19 cellular contexts compared by ENCODE assay signal in the genomic region with DNA sequence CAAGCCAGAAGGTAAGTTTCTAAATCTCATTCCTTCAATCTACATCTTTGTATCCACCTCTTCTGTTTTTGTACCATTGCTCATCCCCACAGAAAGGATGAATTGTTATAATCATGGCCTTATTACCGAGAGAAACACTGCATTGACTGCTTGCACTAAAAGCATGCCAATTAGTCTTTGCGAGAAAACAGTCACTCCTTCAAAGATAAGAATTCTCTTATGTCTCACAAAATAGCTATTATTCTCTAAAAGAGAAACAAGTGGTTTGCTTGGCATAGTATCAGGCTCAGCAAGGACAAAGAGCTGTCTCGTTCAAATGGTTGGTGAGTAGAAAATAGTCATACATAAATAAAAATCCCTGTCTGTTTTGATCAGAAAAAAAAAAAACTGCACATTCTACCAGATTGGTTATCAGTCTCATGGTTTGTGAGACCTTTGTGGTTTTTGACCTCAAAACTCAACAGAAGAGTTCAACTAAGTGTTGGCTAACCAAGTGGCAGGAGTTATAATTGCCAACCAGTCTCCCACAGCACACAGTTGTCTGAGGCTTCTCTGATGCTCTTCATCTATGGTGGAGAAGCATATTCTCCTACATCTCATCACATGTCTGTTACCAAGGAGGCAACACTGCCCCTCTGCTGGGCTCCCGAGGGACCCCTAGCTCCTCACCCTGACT. TPM values are rescaled to one million over a fixed set of nuclear protein-coding genes. Genes with fewer than 3 reads are reported as not detected.
DNase-seq lines count a peak whose midpoint lies in the region; ATAC-seq and TF ChIP-seq lines count a peak whose summit lies in the region.
"Had no signal": no experiment of that assay in that cellular context is flagged by ENCODE, and none has a peak within 500 bp of the region (broad histone marks: within the 10 kb centered on the region; RNA-seq: fewer than 3 reads in every experiment).

No MANE protein-coding gene starts in this region.

- TF ChIP-seq POLR2A in right lobe of liver (IDR thresholded peaks at IDR 0.05), result no peak

- H3K9me3 ChIP-seq in CD4-positive, alpha-beta T cell (ENCODE audit: control insufficient read depth, low read length), result no peaks in the 10 kb centered on the region
- H3K9me3 ChIP-seq in right lobe of liver, result no peaks in the 10 kb centered on the region
- H3K9me3 ChIP-seq: BE2C had no signal

- CTCF ChIA-PET in CD4-positive, alpha-beta T cell (lab: Charles Lee), result interaction anchor here (1.8 to 2.2 kb wide), 3 partner anchors 22 to 237 kb away, joined by 4 to 7 read pairs (median 5); no protein-coding TSS in a partner anchor

- peak overlapping the region; percentile 36 for H3K27ac ChIP-seq in CD4-positive, alpha-beta T cell (ENCODE audit: low read depth, low read length)
- peak overlapping the region; percentile 11 for H3K27ac ChIP-seq in angular gyrus (ENCODE audit: low read depth, low read length)
- no peak overlapping the region for H3K27ac ChIP-seq in right lobe of liver
- no peak overlapping the region for H3K27ac ChIP-seq in mesendoderm (ENCODE audit: low read depth, low read length)

- POLR2A ChIA-PET in CD4-positive, alpha-beta T cell (lab: Charles Lee), result interaction anchor here (0.6 to 1.3 kb wide), 7 partner anchors 9 to 191 kb away, joined by 3 read pairs; partner anchors contain the start of gene GMNN

- no peak overlapping the region for H3K4me3 Mint-ChIP-seq in CD4-positive, alpha-beta T cell
- no peak overlapping the region for H3K4me3 Mint-ChIP-seq in osteocyte (ENCODE audit: unreplicated experiment)
- H3K4me3 Mint-ChIP-seq: T-helper 2 cell treated with Interferon-gamma antibody and Interleukin-4, amounts not matched to agents 5 μg/mL and 100 μg/mL, for 36 hours had no signal

- H3K9me3 Mint-ChIP-seq in CD4-positive, alpha-beta T cell, result no peaks in the 10 kb centered on the region
- no peaks in the 10 kb centered on the region for H3K9me3 Mint-ChIP-seq in osteocyte (ENCODE audit: unreplicated experiment)

- H3K36me3 ChIP-seq in right lobe of liver, result no peaks in the 10 kb centered on the region
- no peaks in the 10 kb centered on the region for H3K36me3 ChIP-seq in mesendoderm (ENCODE audit: control insufficient read depth, insufficient read depth, low read length)
- H3K36me3 ChIP-seq: BE2C had no signal

- no peak overlapping the region for H3K4me3 ChIP-seq in Jurkat, Clone E6-1 (ENCODE audit: low read length)
- H3K4me3 ChIP-seq in right lobe of liver, result no peak overlapping the region
- no peak overlapping the region for H3K4me3 ChIP-seq in mesendoderm (ENCODE audit: low read length)
- H3K4me3 ChIP-seq: lung had no signal

- no peak overlapping the region for H3K4me2 ChIP-seq in mesendoderm (ENCODE audit: low read length)

- no peak overlapping the region for H2BK120ac ChIP-seq in mesendoderm (ENCODE audit: low read depth, low read length)

- no peaks in the 10 kb centered on the region for H3K4me1 ChIP-seq in right lobe of liver
- H3K4me1 ChIP-seq in mesendoderm (ENCODE audit: control insufficient read depth, low read depth, low read length), result no peaks in the 10 kb centered on the region
- H3K4me1 ChIP-seq: BE2C had no signal

- no peak for TF ChIP-seq CTCF in CD4-positive, alpha-beta T cell (IDR thresholded peaks at IDR 0.05)
- TF ChIP-seq CTCF in osteocyte (IDR thresholded peaks at IDR 0.05) (no peak), right lobe of liver (IDR thresholded peaks at IDR 0.05) (no peak)

- no peak overlapping the region for H3K4ac ChIP-seq in mesendoderm (ENCODE audit: low read depth, low read length)

- no peak for ATAC-seq in CD4-positive, alpha-beta T cell (ENCODE audit: poor library complexity)
- no peak for ATAC-seq in right lobe of liver
- ATAC-seq: Right ventricle myocardium inferior had no signal

- H2BK5ac ChIP-seq in mesendoderm (ENCODE audit: low read length), result no peak overlapping the region

- no peak overlapping the region for H3K56ac ChIP-seq in mesendoderm (ENCODE audit: low read length)

- H3K9ac ChIP-seq in mesendoderm (ENCODE audit: low read length), result no peak overlapping the region

- peaks cover 50% of the 10 kb centered on the region for H3K4me1 Mint-ChIP-seq in CD4-positive, alpha-beta T cell (ENCODE audit: low read depth)
- peaks cover 51% of the 10 kb centered on the region for H3K4me1 Mint-ChIP-seq in osteocyte (ENCODE audit: unreplicated experiment)

- WGBS in right lobe of liver (ENCODE audit: insufficient coverage, low coverage, low lambda C conversion rate, missing lambda C conversion rate), result 93% methylated on average over 4 of the region's 4 CpGs
- no CpG with 5 or more reads among the region's 4 CpGs for WGBS in mesendoderm (ENCODE audit: extremely low coverage, insufficient coverage, low lambda C conversion rate)

- H3K18ac ChIP-seq in mesendoderm (ENCODE audit: low read length), result no peak overlapping the region

- intact Hi-C loops in CD4-positive, alpha-beta T cell (cut with DNase I, micrococcal nuclease), result no loop called here
- intact Hi-C loops in right lobe of liver (cut with DNase I), result no loop called here

- no peak overlapping the region for H3K23ac ChIP-seq in mesendoderm (ENCODE audit: low read length)

- no peak overlapping the region for H2BK15ac ChIP-seq in mesendoderm (replicated peaks; ENCODE audit: low read depth)

- H3K36me3 Mint-ChIP-seq in CD4-positive, alpha-beta T cell (ENCODE audit: low read depth), result peaks cover 96% of the 10 kb centered on the region
- H3K36me3 Mint-ChIP-seq in osteocyte (ENCODE audit: unreplicated experiment), result peaks cover 2% of the 10 kb centered on the region

- no peaks in the 10 kb centered on the region for H3K27me3 ChIP-seq in CD4-positive, alpha-beta T cell (ENCODE audit: control insufficient read depth, insufficient read depth, low read length)
- H3K27me3 ChIP-seq in right lobe of liver (no peaks in the 10 kb centered on the region), mesendoderm (ENCODE audit: insufficient read depth, low read length, poor library complexity) (no peaks in the 10 kb centered on the region)
- H3K27me3 ChIP-seq: BE2C had no signal

- no peaks in the 10 kb centered on the region for H3K79me1 ChIP-seq in mesendoderm (ENCODE audit: low read length)

- no peak overlapping the region for H4K8ac ChIP-seq in mesendoderm (ENCODE audit: low read depth, low read length)

- DNase-seq in CD4-positive, alpha-beta T cell, result no peak
- DNase-seq in Jurkat, Clone E6-1 (ENCODE audit: low read depth, low spot score), result peak; percentile 27
- DNase-seq in osteocyte (ENCODE audit: extremely low spot score, unreplicated experiment) (no peak), KG1 (lab: John Stamatoyannopoulos, UW) (no peak), right lobe of liver (no peak), mesendoderm (no peak)
- DNase-seq: BE2C, cortex of kidney, glutamatergic neuron, HCEC 1CT, NCI-H1694 had no signal

- H3K27me3 Mint-ChIP-seq in CD4-positive, alpha-beta T cell, result no peaks in the 10 kb centered on the region
- no peaks in the 10 kb centered on the region for H3K27me3 Mint-ChIP-seq in osteocyte (ENCODE audit: unreplicated experiment)

- H2AK5ac ChIP-seq in mesendoderm (ENCODE audit: low read length), result no peak overlapping the region

- H3K27ac Mint-ChIP-seq in CD4-positive, alpha-beta T cell, result peak overlapping the region; percentile 90
- H3K27ac Mint-ChIP-seq in osteocyte (ENCODE audit: unreplicated experiment), result peak overlapping the region; percentile 9
- H3K27ac Mint-ChIP-seq: T-helper 2 cell treated with Interferon-gamma antibody and Interleukin-4, amounts not matched to agents 5 μg/mL and 100 μg/mL, for 36 hours had no signal

- no peak overlapping the region for H4K5ac ChIP-seq in mesendoderm (ENCODE audit: low read length)

- H3K79me2 ChIP-seq in mesendoderm (ENCODE audit: control insufficient read depth, insufficient read depth, low read length), result no peaks in the 10 kb centered on the region

RNA-seq across cellular contexts. Expression of gene ARMH2, which starts 35.1 kb away (rescaled TPM):
- not detected for total RNA-seq in CD4-positive, alpha-beta T cell
- not detected for polyA plus RNA-seq in Jurkat, Clone E6-1 (2012; ENCODE audit: insufficient read depth, insufficient read length)
- total RNA-seq in osteocyte (not detected in 2 replicates), right lobe of liver (not detected)
- not detected for polyA plus RNA-seq in mesendoderm (2013, experiment 1 of 2)
- not detected for polyA plus RNA-seq in mesendoderm (2013, experiment 2 of 2)
- total RNA-seq: astrocyte, epithelial cell of proximal tubule, NCI-H460, renal cortical epithelial cell, Right ventricle myocardium inferior had no signal

RNA-seq across cellular contexts. Expression of gene GMNN, which starts 59.1 kb away (rescaled TPM):
- 10 to 100 TPM; 10.1 to 10.5 TPM for total RNA-seq in CD4-positive, alpha-beta T cell
- polyA plus RNA-seq in Jurkat, Clone E6-1 (2012; ENCODE audit: insufficient read depth, insufficient read length), result 128 TPM
- total RNA-seq in osteocyte (25.3 and 26.4 TPM in 2 replicates), right lobe of liver (10 to 100 TPM in 2 of 6 experiments, 1 to 10 TPM in 4; 7.7 to 19.0 (median 8.3) TPM)
- polyA plus RNA-seq in mesendoderm (2013, experiment 1 of 2), result 115 TPM
- polyA plus RNA-seq in mesendoderm (2013, experiment 2 of 2), result 118 TPM

Comparison
In these comparisons a context has a peak if more than half of its experiments do, and no peak if none do; other contexts are left out.
1. H3K27ac ChIP-seq: peak in CD4-positive, alpha-beta T cell (single experiment) and angular gyrus (single experiment); none in right lobe of liver (0 of 3) and mesendoderm (single experiment).